8 cellular contexts compared by ENCODE assay signal in the genomic region with DNA sequence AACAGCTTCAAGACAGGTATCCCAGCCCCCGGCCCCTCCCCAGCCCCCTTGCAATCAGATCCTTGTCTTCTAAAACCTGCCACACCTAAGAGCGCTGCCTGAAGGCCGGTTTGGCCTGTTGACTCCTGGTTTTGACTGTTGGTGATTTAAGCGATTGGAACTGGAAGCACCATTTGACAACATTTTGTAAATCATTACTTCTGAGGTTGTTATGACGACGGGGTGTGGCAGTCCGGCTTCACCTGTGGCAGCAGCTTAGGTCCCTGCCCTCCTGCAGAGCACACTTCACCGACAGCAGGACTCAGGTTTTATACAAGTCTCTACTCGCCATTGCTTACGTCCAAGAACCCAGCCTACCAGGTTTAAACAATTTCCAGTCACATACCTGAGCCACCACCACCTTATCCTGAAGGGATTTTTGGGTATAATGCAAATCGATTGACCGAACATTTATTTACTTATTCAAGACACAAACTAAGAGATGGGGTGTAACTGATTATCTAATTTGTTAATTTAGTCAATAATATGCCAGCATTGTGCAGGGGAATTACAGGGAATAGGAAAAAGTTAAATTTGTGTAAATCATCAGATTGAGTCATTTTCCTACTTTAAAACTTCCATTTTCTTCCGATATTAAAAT. TPM values are rescaled to one million over a fixed set of nuclear protein-coding genes. Genes with fewer than 3 reads are reported as not detected.
A peak's percentile ranks its signal among the peaks of the same experiment; 100 is the strongest.
DNase-seq lines count a peak whose midpoint lies in the region; ATAC-seq, FAIRE-seq and TF ChIP-seq lines count a peak whose summit lies in the region.

No MANE protein-coding gene starts in this region.

- POLR2A ChIA-PET in A673 (lab: Charles Lee; ENCODE audit: low non-redundant PET), result no interaction called here

- H2BK5ac ChIP-seq in mesendoderm (ENCODE audit: low read length), result no peak overlapping the region

- H2AK5ac ChIP-seq in mesendoderm (ENCODE audit: low read length), result no peak overlapping the region

- peak overlapping the region; percentile 95 for H3K4me3 Mint-ChIP-seq in astrocyte (ENCODE audit: unreplicated experiment)

- TSS peak; percentile 100 for BruUV-seq in A673 (replicated peaks; lab: Mats Ljungman, UMichigan)

- peak overlapping the region; percentile 36 for H3K56ac ChIP-seq in mesendoderm (ENCODE audit: low read length)

- no peak overlapping the region for H3K4ac ChIP-seq in mesendoderm (ENCODE audit: low read depth, low read length)

- H3K4me3 ChIP-seq in A673 (ENCODE audit: low read depth, low read length, poor library complexity, severe bottlenecking) (peak overlapping the region; percentile 80), astrocyte (ENCODE audit: insufficient read depth, low read depth, low read length) (peak overlapping the region; percentile 92), mesendoderm (ENCODE audit: low read length) (no peak overlapping the region)

- peaks cover 22% of the 10 kb centered on the region for H3K4me1 Mint-ChIP-seq in astrocyte (ENCODE audit: low read depth, unreplicated experiment)

- H3K9ac ChIP-seq in astrocyte (ENCODE audit: low read length) (no peak overlapping the region), mesendoderm (ENCODE audit: low read length) (no peak overlapping the region)

- peaks cover 20% of the 10 kb centered on the region for H4K20me1 ChIP-seq in astrocyte (ENCODE audit: insufficient read depth, low read length)

- H3K36me3 ChIP-seq in A673 (ENCODE audit: insufficient read depth, low read length, poor library complexity, severe bottlenecking) (no peaks in the 10 kb centered on the region), astrocyte (ENCODE audit: insufficient read depth, low read length) (no peaks in the 10 kb centered on the region), mesendoderm (ENCODE audit: control insufficient read depth, insufficient read depth, low read length) (no peaks in the 10 kb centered on the region)

- H3K27me3 ChIP-seq in A673 (replicated peaks; ENCODE audit: insufficient read depth, low read depth, low read length, poor library complexity) (no peaks in the 10 kb centered on the region), astrocyte (ENCODE audit: insufficient read depth, low read length) (peaks cover 3% of the 10 kb centered on the region), mesendoderm (ENCODE audit: insufficient read depth, low read length, poor library complexity) (no peaks in the 10 kb centered on the region)

- no peak for ATAC-seq in HG03025 (IDR thresholded peaks at IDR 0.05; ENCODE audit: low FRiP score, unreplicated experiment)
- no peak for ATAC-seq in HG03460 (IDR thresholded peaks at IDR 0.05; ENCODE audit: unreplicated experiment)

- H3K27ac ChIP-seq in A673 (ENCODE audit: low read depth, low read length, poor library complexity, severe bottlenecking) (peak overlapping the region; percentile 96), astrocyte (ENCODE audit: low read depth, low read length) (no peak overlapping the region), mesendoderm (ENCODE audit: low read depth, low read length) (no peak overlapping the region)

- no peak overlapping the region for H2AFZ ChIP-seq in astrocyte (ENCODE audit: low read depth, low read length)

- in situ Hi-C loops in ACHN (cut with HindIII; ENCODE audit: low pct_ligation_motif_present, low pct_unique_long_range_greater_than_20kb, low sequenced_read_pairs), result no loop called here

- no peak overlapping the region for H2BK15ac ChIP-seq in mesendoderm (replicated peaks; ENCODE audit: low read depth)

- H3K23ac ChIP-seq in mesendoderm (ENCODE audit: low read length), result no peak overlapping the region

- CTCF ChIA-PET in A673 (lab: Charles Lee), result no interaction called here

- FAIRE-seq in astrocyte (lab: Jason Lieb, UNC), result no peak

- DNase-seq in A673 (ENCODE audit: low spot score) (no peak), HPDE6-E6E7 (ENCODE audit: extremely low spot score) (peak; percentile 80), astrocyte (ENCODE audit: low read depth) (no peak), mesendoderm (no peak), NCI-H2081 (lab: John Stamatoyannopoulos, UW) (no peak), ACHN (no peak)

- peaks cover 12% of the 10 kb centered on the region for H3K4me1 ChIP-seq in A673 (ENCODE audit: insufficient read depth, low read length, poor library complexity, severe bottlenecking)
- peaks cover 4% of the 10 kb centered on the region for H3K4me1 ChIP-seq in astrocyte (ENCODE audit: insufficient read depth, low read length)
- H3K4me1 ChIP-seq in mesendoderm (ENCODE audit: control insufficient read depth, low read depth, low read length), result peaks cover under 1% of the 10 kb centered on the region

- peaks cover 13% of the 10 kb centered on the region for H3K79me1 ChIP-seq in mesendoderm (ENCODE audit: low read length)

- H3K9me3 Mint-ChIP-seq in astrocyte (ENCODE audit: unreplicated experiment), result no peaks in the 10 kb centered on the region

- no peaks in the 10 kb centered on the region for H3K9me3 ChIP-seq in A673 (ENCODE audit: low read depth, low read length, poor library complexity, severe bottlenecking)
- H3K9me3 ChIP-seq in astrocyte (ENCODE audit: insufficient read depth, low read depth, low read length), result no peaks in the 10 kb centered on the region

- H3K27ac Mint-ChIP-seq in astrocyte (ENCODE audit: unreplicated experiment), result no peak overlapping the region

- no peak overlapping the region for H2BK120ac ChIP-seq in mesendoderm (ENCODE audit: low read depth, low read length)

- no peak overlapping the region for H4K8ac ChIP-seq in mesendoderm (ENCODE audit: low read depth, low read length)

- WGBS in mesendoderm (ENCODE audit: extremely low coverage, insufficient coverage, low lambda C conversion rate), result no CpG with 5 or more reads among the region's 13 CpGs

- H3K79me2 ChIP-seq in astrocyte (ENCODE audit: insufficient read depth, low read length) (peaks cover 40% of the 10 kb centered on the region), mesendoderm (ENCODE audit: control insufficient read depth, insufficient read depth, low read length) (peaks cover 31% of the 10 kb centered on the region)

- peak overlapping the region; percentile 99 for H4K5ac ChIP-seq in mesendoderm (ENCODE audit: low read length)

- no peak for TF ChIP-seq CTCF in A673 (conservative IDR thresholded peaks at IDR 0.05; ENCODE audit: low read depth, low read length)
- TF ChIP-seq CTCF in astrocyte (IDR thresholded peaks at IDR 0.05; ENCODE audit: insufficient read depth, low read depth, low read length), result no peak

- intact Hi-C loops in A673 (cut with micrococcal nuclease; ENCODE audit: unreplicated experiment), result loop anchor here (5.0 kb wide), 2 partner anchors 56 to 196 kb away; partner anchors contain the start of gene TET3

- no peak overlapping the region for H3K18ac ChIP-seq in mesendoderm (ENCODE audit: low read length)

- H3K4me2 ChIP-seq in astrocyte (ENCODE audit: low read length), result peak overlapping the region; percentile 87
- H3K4me2 ChIP-seq in mesendoderm (ENCODE audit: low read length), result no peak overlapping the region

- peaks cover 3% of the 10 kb centered on the region for H3K27me3 Mint-ChIP-seq in astrocyte (ENCODE audit: low read depth, unreplicated experiment)

- no peaks in the 10 kb centered on the region for H3K36me3 Mint-ChIP-seq in astrocyte (ENCODE audit: low read depth, unreplicated experiment)

RNA-seq across cellular contexts. Expression of gene DGUOK, which starts 0.7 kb away (rescaled TPM):
- 106 and 107 TPM in 2 replicates for total RNA-seq in A673 (2021)
- 84.8 and 86.3 TPM in 2 replicates for total RNA-seq in astrocyte
- polyA plus RNA-seq in mesendoderm (2013, experiment 1 of 2), result 137 TPM
- polyA plus RNA-seq in mesendoderm (2013, experiment 2 of 2), result 137 TPM

RNA-seq across cellular contexts. Expression of gene ACTG2, which starts 33.2 kb away (rescaled TPM):
- total RNA-seq in A673 (2021), result 0.59 and 2.7 TPM in 2 replicates
- total RNA-seq in astrocyte, result 298 and 540 TPM in 2 replicates
- polyA plus RNA-seq in mesendoderm (2013, experiment 1 of 2), result 11.4 TPM
- 12.6 TPM for polyA plus RNA-seq in mesendoderm (2013, experiment 2 of 2)

RNA-seq across cellular contexts. Expression of gene TET3, which starts 58.7 kb away (rescaled TPM):
- total RNA-seq in A673 (2021) (26.3 and 28.7 TPM in 2 replicates), astrocyte (32.8 and 39.9 TPM in 2 replicates)
- 7.5 TPM for polyA plus RNA-seq in mesendoderm (2013, experiment 1 of 2)
- polyA plus RNA-seq in mesendoderm (2013, experiment 2 of 2), result 6.9 TPM

Comparison
In these comparisons a context has a peak if more than half of its experiments do, and no peak if none do; other contexts are left out.
1. RNA of gene ACTG2, which starts 33.2 kb away (total RNA-seq): 298 to 540 TPM in astrocyte; 0.59 to 2.7 TPM in A673; every median in the first group is over 10 times any median in the second.